13 cellular contexts compared by ENCODE assay signal in genomic region chr11:118263109-118263508, GRCh38. TPM values are rescaled to one million over a fixed set of nuclear protein-coding genes. Genes with fewer than 3 reads are reported as not detected.
DNase-seq lines count a peak whose midpoint lies in the region; ATAC-seq, FAIRE-seq and TF ChIP-seq lines count a peak whose summit lies in the region.
"Had no signal": no experiment of that assay in that cellular context is flagged by ENCODE, and none has a peak within 500 bp of the region (broad histone marks: within the 10 kb centered on the region; RNA-seq: fewer than 3 reads in every experiment).

No MANE protein-coding gene starts in this region.

- H4K91ac ChIP-seq in trophoblast cell (ENCODE audit: low read depth, low read length) = no peak overlapping the region

- peaks cover 33% of the 10 kb centered on the region for H3K79me2 ChIP-seq in keratinocyte (ENCODE audit: control insufficient read depth, insufficient read depth, low read length)
- H3K79me2 ChIP-seq in smooth muscle cell (ENCODE audit: low read depth) = no peaks in the 10 kb centered on the region
- no peaks in the 10 kb centered on the region for H3K79me2 ChIP-seq in trophoblast cell (ENCODE audit: control insufficient read depth, insufficient read depth, low read length, poor library complexity)

- no peak overlapping the region for H2BK5ac ChIP-seq in trophoblast cell (ENCODE audit: low read depth, low read length, poor library complexity)

- H3K14ac ChIP-seq in trophoblast cell (ENCODE audit: low read length) = no peak overlapping the region

- intact Hi-C loops in activated CD4-positive, alpha-beta T cell treated with anti-CD3 and anti-CD28 coated beads for 36 hours (cut with DNase I, micrococcal nuclease) = no loop called here
- intact Hi-C loops in activated CD4-positive, alpha-beta memory T cell treated with anti-CD3 and anti-CD28 coated beads for 36 hours (cut with micrococcal nuclease) = no loop called here

- peaks cover 3% of the 10 kb centered on the region for H3K9me3 Mint-ChIP-seq in activated CD4-positive, alpha-beta T cell treated with anti-CD3 and anti-CD28 coated beads for 36 hours (ENCODE audit: low read depth)
- no peaks in the 10 kb centered on the region for H3K9me3 Mint-ChIP-seq in activated CD4-positive, alpha-beta memory T cell treated with anti-CD3 and anti-CD28 coated beads for 36 hours
- H3K9me3 Mint-ChIP-seq: natural killer cell treated with Interleukin-12 subunit alpha and Interleukin-12 subunit beta and Interleukin-15 and Interleukin-18, amount 100 ng/mL, for 72 hours had no signal

- CTCF ChIA-PET in activated CD4-positive, alpha-beta T cell treated with anti-CD3 and anti-CD28 coated beads for 36 hours (lab: Charles Lee) = interaction anchor here (1.0 to 3.1 kb wide), 9 partner anchors 14 to 172 kb away, joined by 3 to 15 read pairs (median 5); no protein-coding TSS in a partner anchor
- CTCF ChIA-PET in activated CD4-positive, alpha-beta memory T cell treated with anti-CD3 and anti-CD28 coated beads for 36 hours (lab: Charles Lee) = interaction anchor here (1.0 to 4.7 kb wide), 5 partner anchors 14 to 92 kb away, joined by 3 to 27 read pairs (median 7); no protein-coding TSS in a partner anchor

- dilution Hi-C loops in keratinocyte (cut with MboI; ENCODE audit: extremely low pct_ligation_motif_present, low sequenced_read_pairs) = no loop called here

- H2BK12ac ChIP-seq in trophoblast cell (ENCODE audit: low read length) = no peak overlapping the region

- peak; percentile 39 for ATAC-seq in activated CD4-positive, alpha-beta T cell treated with anti-CD3 and anti-CD28 coated beads for 36 hours
- no peak for ATAC-seq in GM18858 (IDR thresholded peaks at IDR 0.05; ENCODE audit: unreplicated experiment)
- ATAC-seq: A549; natural killer cell treated with Interleukin-12 subunit alpha and Interleukin-12 subunit beta and Interleukin-15 and Interleukin-18, amount 100 ng/mL, for 72 hours had no signal

- peaks cover 46% of the 10 kb centered on the region for H3K36me3 Mint-ChIP-seq in activated CD4-positive, alpha-beta T cell treated with anti-CD3 and anti-CD28 coated beads for 36 hours (ENCODE audit: low read depth)
- H3K36me3 Mint-ChIP-seq in activated CD4-positive, alpha-beta memory T cell treated with anti-CD3 and anti-CD28 coated beads for 36 hours = peaks cover 23% of the 10 kb centered on the region
- H3K36me3 Mint-ChIP-seq: natural killer cell treated with Interleukin-12 subunit alpha and Interleukin-12 subunit beta and Interleukin-15 and Interleukin-18, amount 100 ng/mL, for 72 hours had no signal

- H3K27ac ChIP-seq in keratinocyte (ENCODE audit: control insufficient read depth, insufficient read depth, low read length) = peak overlapping the region; percentile 96
- H3K27ac ChIP-seq in smooth muscle cell (ENCODE audit: low read depth) = no peak overlapping the region
- H3K27ac ChIP-seq in trophoblast cell (ENCODE audit: low read depth, low read length) = no peak overlapping the region
- H3K27ac ChIP-seq: A549 had no signal

- FAIRE-seq in keratinocyte (lab: Jason Lieb, UNC) = no peak
- FAIRE-seq: A549, GM18507 had no signal

- H3K4me3 ChIP-seq in keratinocyte (ENCODE audit: control insufficient read depth in 2 of 3, extremely low read depth in 1 of 3, insufficient read depth in 2 of 3, low read depth in 1 of 3, low read length in 3 of 3) (peak overlapping the region; percentile 53 to 97 (median 96)), smooth muscle cell (peak overlapping the region; percentile 55), trophoblast cell (ENCODE audit: low read depth, low read length) (no peak overlapping the region)
- H3K4me3 ChIP-seq: A549 had no signal

- H3K36me3 ChIP-seq in keratinocyte (ENCODE audit: control insufficient read depth in 2 of 2, extremely low read depth in 1 of 2, insufficient read depth in 2 of 2, low read length in 2 of 2) = peaks cover 27 to 44% of the 10 kb centered on the region in 2 experiments
- H3K36me3 ChIP-seq in smooth muscle cell (ENCODE audit: low read depth) = no peaks in the 10 kb centered on the region
- no peaks in the 10 kb centered on the region for H3K36me3 ChIP-seq in trophoblast cell (ENCODE audit: control insufficient read depth in 1 of 2, insufficient read depth in 2 of 2, low read length in 2 of 2)

- no peak overlapping the region for H3K18ac ChIP-seq in trophoblast cell (ENCODE audit: low read length)

- H2AFZ ChIP-seq in keratinocyte (ENCODE audit: control insufficient read depth, low read length) (no peak overlapping the region), smooth muscle cell (ENCODE audit: low read depth) (no peak overlapping the region), trophoblast cell (ENCODE audit: insufficient read depth, low read length, poor library complexity) (no peak overlapping the region)

- no peak overlapping the region for H2BK120ac ChIP-seq in trophoblast cell (ENCODE audit: insufficient read depth, low read length, poor library complexity)

- H3K4me1 Mint-ChIP-seq in activated CD4-positive, alpha-beta T cell treated with anti-CD3 and anti-CD28 coated beads for 36 hours = peaks cover 61% of the 10 kb centered on the region
- H3K4me1 Mint-ChIP-seq in activated CD4-positive, alpha-beta memory T cell treated with anti-CD3 and anti-CD28 coated beads for 36 hours (ENCODE audit: low read depth) = peaks cover 34% of the 10 kb centered on the region

- no peaks in the 10 kb centered on the region for H3K9me3 ChIP-seq in keratinocyte (ENCODE audit: control insufficient read depth, low read depth, low read length)
- no peaks in the 10 kb centered on the region for H3K9me3 ChIP-seq in smooth muscle cell (replicated peaks; ENCODE audit: low read depth)
- no peaks in the 10 kb centered on the region for H3K9me3 ChIP-seq in trophoblast cell (ENCODE audit: insufficient read depth, low read depth, low read length)
- H3K9me3 ChIP-seq: A549 had no signal

- H3K9ac ChIP-seq in keratinocyte (ENCODE audit: control insufficient read depth, extremely low read depth, insufficient read depth, low read length) (peak overlapping the region; percentile 93), smooth muscle cell (ENCODE audit: low read depth) (peak overlapping the region; percentile 78), trophoblast cell (ENCODE audit: low read length) (no peak overlapping the region)

- no peak overlapping the region for H3K4ac ChIP-seq in trophoblast cell (ENCODE audit: low read depth, low read length)

- 90% methylated on average over 4 of the region's 4 CpGs for WGBS in smooth muscle cell (ENCODE audit: low lambda C conversion rate)
- WGBS in trophoblast cell (ENCODE audit: extremely low coverage, insufficient coverage, insufficient read length) = no CpG with 5 or more reads among the region's 4 CpGs

- H2AK5ac ChIP-seq in trophoblast cell (ENCODE audit: low read length) = no peak overlapping the region

- POLR2A ChIA-PET in activated CD4-positive, alpha-beta T cell treated with anti-CD3 and anti-CD28 coated beads for 36 hours (lab: Charles Lee) = no interaction called here
- POLR2A ChIA-PET in activated CD4-positive, alpha-beta memory T cell treated with anti-CD3 and anti-CD28 coated beads for 36 hours (lab: Charles Lee) = no interaction called here

- peaks cover 62% of the 10 kb centered on the region for H3K4me1 ChIP-seq in keratinocyte (ENCODE audit: control insufficient read depth, extremely low read depth, insufficient read depth, low read length)
- peaks cover 16% of the 10 kb centered on the region for H3K4me1 ChIP-seq in smooth muscle cell (ENCODE audit: low read depth)
- H3K4me1 ChIP-seq in trophoblast cell (ENCODE audit: control insufficient read depth in 1 of 2, insufficient read depth in 2 of 2, low read length in 2 of 2) = peaks cover 2 to 6% of the 10 kb centered on the region in 2 experiments
- H3K4me1 ChIP-seq: A549 had no signal

- H3K4me2 ChIP-seq in keratinocyte (ENCODE audit: control insufficient read depth, extremely low read depth, insufficient read depth, low read depth, low read length) = peak overlapping the region; percentile 97
- peak overlapping the region; percentile 81 for H3K4me2 ChIP-seq in smooth muscle cell
- H3K4me2 ChIP-seq in trophoblast cell (ENCODE audit: low read length) = no peak overlapping the region
- H3K4me2 ChIP-seq: A549 had no signal

- TF ChIP-seq CTCF in keratinocyte (optimal IDR thresholded peaks at IDR 0.05 in 1 of 3, IDR thresholded peaks at IDR 0.05 in 1 of 3, conservative IDR thresholded peaks at IDR 0.05 in 1 of 3; ENCODE audit: extremely low read depth in 1 of 3, insufficient read depth in 2 of 3, low read length in 3 of 3) (no peak), smooth muscle cell (IDR thresholded peaks at IDR 0.05; ENCODE audit: borderline replicate concordance, insufficient read depth, poor library complexity, severe bottlenecking) (no peak)

- no peaks in the 10 kb centered on the region for H3F3A ChIP-seq in smooth muscle cell (ENCODE audit: low read depth)

- H4K8ac ChIP-seq in trophoblast cell (ENCODE audit: low read depth, low read length) = no peak overlapping the region

- DNase-seq in activated CD4-positive, alpha-beta T cell treated with anti-CD3 and anti-CD28 coated beads for 36 hours = no peak
- no peak for DNase-seq in activated CD4-positive, alpha-beta T cell treated with anti-CD3 and anti-CD28 coated beads, Interleukin-2, amount 50 U/mL, for 48 hours
- no peak for DNase-seq in activated CD4-positive, alpha-beta memory T cell treated with anti-CD3 and anti-CD28 coated beads for 36 hours
- no peak for DNase-seq in keratinocyte (ENCODE audit: low read depth, low spot score)
- DNase-seq in smooth muscle cell (lab: John Stamatoyannopoulos, UW; ENCODE audit: unreplicated experiment) = no peak
- no peak for DNase-seq in mesenteric fat pad (ENCODE audit: low spot score)
- DNase-seq in trophoblast cell = no peak
- DNase-seq: aorta had no signal

- peak overlapping the region; percentile 74 for H3K4me3 Mint-ChIP-seq in activated CD4-positive, alpha-beta T cell treated with anti-CD3 and anti-CD28 coated beads for 36 hours
- peak overlapping the region; percentile 72 for H3K4me3 Mint-ChIP-seq in activated CD4-positive, alpha-beta memory T cell treated with anti-CD3 and anti-CD28 coated beads for 36 hours
- H3K4me3 Mint-ChIP-seq: natural killer cell treated with Interleukin-12 subunit alpha and Interleukin-12 subunit beta and Interleukin-15 and Interleukin-18, amount 100 ng/mL, for 72 hours had no signal

- H3K9me1 ChIP-seq in keratinocyte (ENCODE audit: control insufficient read depth, extremely low read depth, insufficient read depth, low read length) = no peaks in the 10 kb centered on the region

- H3K27me3 ChIP-seq in keratinocyte (ENCODE audit: control insufficient read depth, extremely low read depth, insufficient read depth, low read length) (no peaks in the 10 kb centered on the region), smooth muscle cell (ENCODE audit: low read depth) (peaks cover 69% of the 10 kb centered on the region), trophoblast cell (ENCODE audit: insufficient read depth, low read length) (peaks cover 4% of the 10 kb centered on the region)

- no peaks in the 10 kb centered on the region for H4K20me1 ChIP-seq in keratinocyte (ENCODE audit: control insufficient read depth, extremely low read depth, insufficient read depth, low read length)
- no peaks in the 10 kb centered on the region for H4K20me1 ChIP-seq in smooth muscle cell (ENCODE audit: low read depth)

- H3K23ac ChIP-seq in trophoblast cell (ENCODE audit: low read length) = no peak overlapping the region

- H3K27me3 Mint-ChIP-seq in activated CD4-positive, alpha-beta T cell treated with anti-CD3 and anti-CD28 coated beads for 36 hours = no peaks in the 10 kb centered on the region
- H3K27me3 Mint-ChIP-seq in activated CD4-positive, alpha-beta memory T cell treated with anti-CD3 and anti-CD28 coated beads for 36 hours = no peaks in the 10 kb centered on the region

- H3K27ac Mint-ChIP-seq in activated CD4-positive, alpha-beta T cell treated with anti-CD3 and anti-CD28 coated beads for 36 hours = peak overlapping the region; percentile 72
- no peak overlapping the region for H3K27ac Mint-ChIP-seq in activated CD4-positive, alpha-beta memory T cell treated with anti-CD3 and anti-CD28 coated beads for 36 hours
- H3K27ac Mint-ChIP-seq: natural killer cell treated with Interleukin-12 subunit alpha and Interleukin-12 subunit beta and Interleukin-15 and Interleukin-18, amount 100 ng/mL, for 72 hours had no signal

- no peak overlapping the region for H4K12ac ChIP-seq in trophoblast cell (ENCODE audit: low read depth, low read length)

- H3K79me1 ChIP-seq in trophoblast cell (ENCODE audit: low read length) = no peaks in the 10 kb centered on the region

RNA-seq across cellular contexts. Expression of gene MPZL2, which starts 1.0 kb away (rescaled TPM):
- total RNA-seq in activated CD4-positive, alpha-beta T cell treated with anti-CD3 and anti-CD28 coated beads for 36 hours = 10 to 100 TPM; 26.7 to 30.1 TPM
- 10 to 100 TPM; 15.8 to 17.8 TPM for total RNA-seq in activated CD4-positive, alpha-beta memory T cell treated with anti-CD3 and anti-CD28 coated beads for 36 hours
- 98.4 to 237 TPM (median 225 TPM) in 3 replicates for polyA plus RNA-seq in keratinocyte
- 134 TPM for polyA plus RNA-seq in keratinocyte (2011; ENCODE audit: low read depth)
- polyA plus RNA-seq in keratinocyte (2011; cell fraction: cytosol; rRNA removed) = 87.1 and 146 TPM in 2 replicates
- polyA plus RNA-seq in keratinocyte (2011; cell fraction: nucleus; rRNA removed) = 339 and 411 TPM in 2 replicates
- polyA plus RNA-seq in keratinocyte (2012; ENCODE audit: low replicate concordance) = 71.5 and 238 TPM in 2 replicates
- polyA minus RNA-seq in keratinocyte = 55.0 to 191 TPM (median 149 TPM) in 3 replicates
- polyA minus RNA-seq in keratinocyte (2011; cell fraction: cytosol; rRNA and poly(A)+ RNA removed) = 65.0 TPM
- polyA minus RNA-seq in keratinocyte (2011; cell fraction: nucleus; rRNA and poly(A)+ RNA removed) = 162 and 267 TPM in 2 replicates
- 40.0 and 53.9 TPM in 2 replicates for total RNA-seq in smooth muscle cell
- polyA plus RNA-seq in smooth muscle cell = 5.5 and 21.6 TPM in 2 replicates
- total RNA-seq in mesenteric fat pad = 36.8 TPM
- polyA plus RNA-seq in trophoblast cell (2013) = 0.57 and 0.59 TPM in 2 replicates

RNA-seq across cellular contexts. Expression of gene MPZL3, which starts 10.9 kb away (rescaled TPM):
- total RNA-seq in activated CD4-positive, alpha-beta T cell treated with anti-CD3 and anti-CD28 coated beads for 36 hours = 10 to 100 TPM; 45.9 to 53.2 TPM
- total RNA-seq in activated CD4-positive, alpha-beta memory T cell treated with anti-CD3 and anti-CD28 coated beads for 36 hours = 10 to 100 TPM; 47.3 to 49.0 TPM
- polyA plus RNA-seq in keratinocyte = 6.3 to 7.9 TPM (median 6.5 TPM) in 3 replicates
- polyA plus RNA-seq in keratinocyte (2011; ENCODE audit: low read depth) = 24.1 TPM
- 3.1 and 6.0 TPM in 2 replicates for polyA plus RNA-seq in keratinocyte (2011; cell fraction: cytosol; rRNA removed)
- 9.7 and 13.9 TPM in 2 replicates for polyA plus RNA-seq in keratinocyte (2011; cell fraction: nucleus; rRNA removed)
- 6.6 and 40.8 TPM in 2 replicates for polyA plus RNA-seq in keratinocyte (2012; ENCODE audit: low replicate concordance)
- 7.3 to 24.1 TPM (median 20.5 TPM) in 3 replicates for polyA minus RNA-seq in keratinocyte
- 5.9 TPM for polyA minus RNA-seq in keratinocyte (2011; cell fraction: cytosol; rRNA and poly(A)+ RNA removed)
- polyA minus RNA-seq in keratinocyte (2011; cell fraction: nucleus; rRNA and poly(A)+ RNA removed) = 16.0 and 23.6 TPM in 2 replicates
- 7.7 and 9.0 TPM in 2 replicates for total RNA-seq in smooth muscle cell
- polyA plus RNA-seq in smooth muscle cell = 1.7 and 5.4 TPM in 2 replicates
- total RNA-seq in mesenteric fat pad = 1.7 TPM
- 1.5 and 1.8 TPM in 2 replicates for polyA plus RNA-seq in trophoblast cell (2013)

RNA-seq across cellular contexts. Expression of gene JAML, which starts 38.3 kb away (rescaled TPM):
- total RNA-seq in activated CD4-positive, alpha-beta T cell treated with anti-CD3 and anti-CD28 coated beads for 36 hours = 100 to 1,000 TPM; 168 to 193 TPM
- total RNA-seq in activated CD4-positive, alpha-beta memory T cell treated with anti-CD3 and anti-CD28 coated beads for 36 hours = 100 to 1,000 TPM; 155 to 163 TPM
- 0.01 TPM in 1 of 3 replicates, not detected in the others for polyA plus RNA-seq in keratinocyte
- polyA plus RNA-seq in keratinocyte (2011; ENCODE audit: low read depth) = 0.35 TPM
- polyA plus RNA-seq in keratinocyte (2011; cell fraction: cytosol; rRNA removed) = not detected in 2 replicates
- polyA plus RNA-seq in keratinocyte (2011; cell fraction: nucleus; rRNA removed) = 0.13 TPM in 1 of 2 replicates, not detected in the other
- polyA plus RNA-seq in keratinocyte (2012; ENCODE audit: low replicate concordance) = 0.16 TPM in 1 of 2 replicates, not detected in the other
- polyA minus RNA-seq in keratinocyte = not detected in 3 replicates
- not detected for polyA minus RNA-seq in keratinocyte (2011; cell fraction: cytosol; rRNA and poly(A)+ RNA removed)
- not detected in 2 replicates for polyA minus RNA-seq in keratinocyte (2011; cell fraction: nucleus; rRNA and poly(A)+ RNA removed)
- total RNA-seq in smooth muscle cell = not detected in 2 replicates
- polyA plus RNA-seq in smooth muscle cell = not detected in 2 replicates
- total RNA-seq in mesenteric fat pad = 7.9 TPM
- 0.11 and 0.19 TPM in 2 replicates for polyA plus RNA-seq in trophoblast cell (2013)
- total RNA-seq: Daoy had no signal
- polyA plus RNA-seq: A549 had no signal

RNA-seq across cellular contexts. Expression of gene CD3E, which starts 41.4 kb away (rescaled TPM):
- total RNA-seq in activated CD4-positive, alpha-beta T cell treated with anti-CD3 and anti-CD28 coated beads for 36 hours = 100 to 1,000 TPM; 400 to 530 TPM
- 100 to 1,000 TPM; 476 to 488 TPM for total RNA-seq in activated CD4-positive, alpha-beta memory T cell treated with anti-CD3 and anti-CD28 coated beads for 36 hours
- polyA plus RNA-seq in keratinocyte = 0.06 TPM in 1 of 3 replicates, not detected in the others
- polyA plus RNA-seq in keratinocyte (2011; ENCODE audit: low read depth) = not detected
- polyA plus RNA-seq in keratinocyte (2011; cell fraction: cytosol; rRNA removed) = 0.05 TPM in 1 of 2 replicates, not detected in the other
- not detected in 2 replicates for polyA plus RNA-seq in keratinocyte (2011; cell fraction: nucleus; rRNA removed)
- polyA plus RNA-seq in keratinocyte (2012; ENCODE audit: low replicate concordance) = not detected in 2 replicates
- not detected in 3 replicates for polyA minus RNA-seq in keratinocyte
- polyA minus RNA-seq in keratinocyte (2011; cell fraction: cytosol; rRNA and poly(A)+ RNA removed) = not detected
- polyA minus RNA-seq in keratinocyte (2011; cell fraction: nucleus; rRNA and poly(A)+ RNA removed) = not detected in 2 replicates
- total RNA-seq in smooth muscle cell = not detected in 2 replicates
- polyA plus RNA-seq in smooth muscle cell = not detected in 2 replicates
- total RNA-seq in mesenteric fat pad = 2.2 TPM
- polyA plus RNA-seq in trophoblast cell (2013) = not detected in 2 replicates
- total RNA-seq: Daoy had no signal
- polyA plus RNA-seq: A549 had no signal

Comparison
In these comparisons a context has a peak if more than half of its experiments do, and no peak if none do; other contexts are left out.
1. RNA of gene JAML, which starts 38.3 kb away (total RNA-seq): 168 to 193 TPM in activated CD4-positive, alpha-beta T cell treated with anti-CD3 and anti-CD28 coated beads for 36 hours and 155 to 163 TPM in activated CD4-positive, alpha-beta memory T cell treated with anti-CD3 and anti-CD28 coated beads for 36 hours; 7.9 TPM in mesenteric fat pad (single experiment) and not detected in smooth muscle cell; every median in the first group is over 10 times any median in the second.